ENCODE assay signal across 23 cellular contexts in the genomic region with DNA sequence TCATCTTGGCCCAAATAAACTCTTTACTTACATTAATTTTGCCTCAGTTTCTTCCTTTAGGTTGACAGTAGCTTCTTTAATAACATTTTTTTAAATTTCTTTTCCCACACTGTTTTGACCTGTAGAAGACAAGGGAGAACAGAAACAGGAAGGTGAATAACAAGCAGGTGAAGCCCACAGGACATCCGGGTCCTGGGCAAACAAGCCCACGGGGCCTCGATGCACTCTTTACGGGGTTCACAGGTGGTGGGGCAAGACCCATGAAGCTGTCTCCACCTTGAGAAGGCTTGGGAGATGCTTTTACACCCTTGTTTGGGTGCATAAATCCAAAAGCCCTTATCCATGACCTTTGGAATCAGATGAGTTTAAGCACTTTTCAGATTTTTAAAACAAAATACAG.
DNase-seq lines count a peak whose midpoint lies in the region; ATAC-seq and TF ChIP-seq lines count a peak whose summit lies in the region.
"Had no signal": no experiment of that assay in that cellular context is flagged by ENCODE, and none has a peak within 500 bp of the region (broad histone marks: within the 10 kb centered on the region; RNA-seq: fewer than 3 reads in every experiment).

No MANE protein-coding gene starts in this region.

- H3K36me3 ChIP-seq in DOHH2 (ENCODE audit: control insufficient read depth, low read length) = no peaks in the 10 kb centered on the region

- DNase-seq in RPMI8226 = peak; percentile 43
- DNase-seq in naive B cell = peak; percentile 48
- no peak for DNase-seq in dermis blood vessel endothelial cell
- no peak for DNase-seq in dorsolateral prefrontal cortex
- DNase-seq in CD4-positive, alpha-beta T cell = no peak
- DNase-seq: 8988T; C1 segment of cervical spinal cord; Calu3; CD8-positive, alpha-beta memory T cell; DMS153; KBM-7; NCI-H1092; NCI-H1436 treated with DMSO at 0.1 percent for 48 hours; NCI-H1930; NCI-H2227 treated with DMSO at 0.1 percent for 48 hours; NCI-H510A; NCI-H748 treated with DMSO at 0.1 percent for 48 hours; NK-92 treated with Interleukin-12 subunit alpha and Interleukin-12 subunit beta, amount 100 ng/mL, for 24 hours; SHP77 had no signal

- POLR2A ChIA-PET in CD4-positive, alpha-beta T cell (lab: Charles Lee) = no interaction called here

- CTCF ChIA-PET in CD4-positive, alpha-beta T cell (lab: Charles Lee) = no interaction called here

- H3K27me3 ChIP-seq in DOHH2 (ENCODE audit: control insufficient read depth, low read length) = no peaks in the 10 kb centered on the region
- H3K27me3 ChIP-seq in dorsolateral prefrontal cortex = peaks cover 0 to 3% (median 0%) of the 10 kb centered on the region in 45 donors
- H3K27me3 ChIP-seq in CD4-positive, alpha-beta T cell (ENCODE audit: control insufficient read depth, insufficient read depth, low read length) = peaks cover 7% of the 10 kb centered on the region

- H3K27me3 Mint-ChIP-seq in naive B cell = peaks cover 0 to 14% (median 9%) of the 10 kb centered on the region in 3 donors
- H3K27me3 Mint-ChIP-seq in CD4-positive, alpha-beta T cell = peaks cover 22% of the 10 kb centered on the region

- H3K9me3 ChIP-seq in DOHH2 (ENCODE audit: control insufficient read depth, insufficient read depth, low read length) = no peaks in the 10 kb centered on the region
- H3K9me3 ChIP-seq in CD4-positive, alpha-beta T cell (ENCODE audit: control insufficient read depth, low read length) = no peaks in the 10 kb centered on the region

- intact Hi-C loops in dorsolateral prefrontal cortex (cut with DNase I) = no loop called here
- intact Hi-C loops in CD4-positive, alpha-beta T cell (cut with DNase I, micrococcal nuclease) = no loop called here

- peak overlapping the region; percentile 50 for H3K4me2 ChIP-seq in DOHH2 (ENCODE audit: low read length)

- H3F3A ChIP-seq in DOHH2 (ENCODE audit: control insufficient read depth, insufficient read depth) = peaks cover 3% of the 10 kb centered on the region; the same call in 1 of the 2 replicates

- no peaks in the 10 kb centered on the region for H3K9me2 ChIP-seq in DOHH2 (replicated peaks; ENCODE audit: control insufficient read depth, low read length)

- H3K9me3 Mint-ChIP-seq in naive B cell = no peaks in the 10 kb centered on the region
- H3K9me3 Mint-ChIP-seq in CD4-positive, alpha-beta T cell = no peaks in the 10 kb centered on the region
- H3K9me3 Mint-ChIP-seq: CD8-positive, alpha-beta memory T cell; T-helper 1 cell treated with Interleukin-12 subunit alpha and Interleukin-12 subunit beta and Interleukin-4 antibody, amounts not matched to agents 30 μg/mL and 1 μg/mL, for 36 hours had no signal

- peak; percentile 31 for ATAC-seq in GM19455 (IDR thresholded peaks at IDR 0.05; ENCODE audit: unreplicated experiment)
- peak; percentile 28 to 29 for ATAC-seq in naive B cell (ENCODE audit: low read depth in 2 of 2)
- ATAC-seq in CD4-positive, alpha-beta T cell (ENCODE audit: poor library complexity) = no peak
- ATAC-seq: HepG2 had no signal

- H3K27ac ChIP-seq in DOHH2 (ENCODE audit: low read depth, low read length) = peak overlapping the region; percentile 65
- H3K27ac ChIP-seq in dorsolateral prefrontal cortex = no peak overlapping the region
- no peak overlapping the region for H3K27ac ChIP-seq in CD4-positive, alpha-beta T cell (ENCODE audit: low read depth, low read length)

- H3K4me3 Mint-ChIP-seq in naive B cell = peak overlapping the region; percentile 28 to 83 (median 62)
- no peak overlapping the region for H3K4me3 Mint-ChIP-seq in CD4-positive, alpha-beta T cell
- H3K4me3 Mint-ChIP-seq: CD8-positive, alpha-beta memory T cell; T-helper 1 cell treated with Interleukin-12 subunit alpha and Interleukin-12 subunit beta and Interleukin-4 antibody, amounts not matched to agents 30 μg/mL and 1 μg/mL, for 36 hours had no signal

- H3K27ac Mint-ChIP-seq in naive B cell = peak overlapping the region; percentile 39 to 92 (median 75)
- no peak overlapping the region for H3K27ac Mint-ChIP-seq in CD4-positive, alpha-beta T cell
- H3K27ac Mint-ChIP-seq: CD8-positive, alpha-beta memory T cell; T-helper 1 cell treated with Interleukin-12 subunit alpha and Interleukin-12 subunit beta and Interleukin-4 antibody, amounts not matched to agents 30 μg/mL and 1 μg/mL, for 36 hours had no signal

- TF ChIP-seq CTCF in DOHH2 (IDR thresholded peaks at IDR 0.05; ENCODE audit: low read depth, low read length, poor library complexity, severe bottlenecking) = no peak
- TF ChIP-seq CTCF in dorsolateral prefrontal cortex (IDR thresholded peaks at IDR 0.05 in 54 of 56, conservative IDR thresholded peaks at IDR 0.05 in 2 of 56; ENCODE audit: low read depth in 1 of 56, partially characterized antibody in 56 of 56) = no peak
- TF ChIP-seq CTCF in CD4-positive, alpha-beta T cell (IDR thresholded peaks at IDR 0.05) = no peak

- H3K4me1 ChIP-seq in DOHH2 (ENCODE audit: control insufficient read depth, low read length) = peaks cover 50% of the 10 kb centered on the region

- no peaks in the 10 kb centered on the region for H3K79me2 ChIP-seq in DOHH2 (ENCODE audit: control insufficient read depth, low read length)

- peak overlapping the region; percentile 30 for H3K4me3 ChIP-seq in DOHH2 (ENCODE audit: low read length)
- no peak overlapping the region for H3K4me3 ChIP-seq in dorsolateral prefrontal cortex

- no peaks in the 10 kb centered on the region for H4K20me1 ChIP-seq in DOHH2 (ENCODE audit: control insufficient read depth, insufficient read depth, low read depth, low read length)

- H3K36me3 Mint-ChIP-seq in naive B cell = peaks cover 0 to 4% of the 10 kb centered on the region in 2 donors
- H3K36me3 Mint-ChIP-seq in CD4-positive, alpha-beta T cell (ENCODE audit: low read depth) = no peaks in the 10 kb centered on the region
- H3K36me3 Mint-ChIP-seq: CD8-positive, alpha-beta memory T cell had no signal

- H3K4me1 Mint-ChIP-seq in naive B cell = peaks cover 52 to 86% (median 74%) of the 10 kb centered on the region in 3 donors
- H3K4me1 Mint-ChIP-seq in CD4-positive, alpha-beta T cell (ENCODE audit: low read depth) = no peaks in the 10 kb centered on the region
- H3K4me1 Mint-ChIP-seq: CD8-positive, alpha-beta memory T cell had no signal

Comparison
In these comparisons a context has a peak if more than half of its experiments do, and no peak if none do; other contexts are left out.
1. DNase-seq: peak in RPMI8226 (single experiment) and naive B cell (single experiment); none in dermis blood vessel endothelial cell (single experiment), dorsolateral prefrontal cortex (0 of 10) and CD4-positive, alpha-beta T cell (0 of 10).